In the genomic region with DNA sequence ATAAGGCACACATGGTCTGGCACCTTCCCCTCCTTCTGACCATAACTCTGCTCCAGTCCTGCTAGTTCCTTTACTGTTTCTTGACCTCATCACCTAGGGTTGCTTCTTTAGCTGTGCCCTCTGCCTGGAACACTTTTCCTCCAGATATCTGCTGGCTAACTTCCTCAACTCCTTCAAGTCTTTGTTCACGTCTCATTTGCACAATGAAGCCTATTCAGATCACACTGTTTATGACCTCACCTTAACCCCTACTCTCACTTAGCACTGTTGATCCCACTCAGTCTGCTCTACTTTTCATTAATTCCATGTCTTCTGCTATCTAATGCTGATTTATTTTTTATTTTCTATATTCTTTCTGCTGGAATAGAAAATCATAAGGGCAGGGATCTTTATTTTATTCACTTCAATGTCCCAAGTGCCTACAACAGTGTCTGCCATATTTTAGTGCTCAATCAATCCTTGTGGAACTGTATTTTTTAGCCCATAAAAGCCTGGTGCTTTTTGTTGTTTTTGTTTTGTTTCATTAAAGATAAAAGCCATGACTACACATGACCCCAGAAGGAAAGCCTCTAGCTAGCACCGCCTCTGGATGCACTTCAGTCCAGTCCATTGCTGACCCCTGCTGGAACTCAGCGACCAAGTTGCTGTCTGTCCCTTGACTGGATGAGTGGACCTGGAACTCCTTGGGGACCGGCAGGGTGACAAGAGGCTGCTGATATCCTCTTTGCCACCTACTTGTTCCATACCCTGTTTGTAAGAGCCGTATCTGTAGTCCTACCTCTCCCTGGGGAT, we compare ENCODE assay signal across 8 cellular contexts. TPM values are rescaled to one million over a fixed set of nuclear protein-coding genes. Genes with fewer than 3 reads are reported as not detected.
DNase-seq lines count a peak whose midpoint lies in the region; ATAC-seq lines count a peak whose summit lies in the region.

No MANE protein-coding gene starts in this region.

- H2BK120ac ChIP-seq in trophoblast cell (ENCODE audit: insufficient read depth, low read length, poor library complexity) = no peak overlapping the region

- peak; percentile 22 for DNase-seq in activated CD4-positive, alpha-beta T cell treated with anti-CD3 and anti-CD28 coated beads for 48 hours
- no peak for DNase-seq in activated CD4-positive, alpha-beta T cell treated with anti-CD3 and anti-CD28 coated beads, Interleukin-2, amount 50 U/mL, for 4 hours
- peak; percentile 77 for DNase-seq in NCI-H1092 treated with DMSO at 0.1 percent for 48 hours (lab: John Stamatoyannopoulos, UW)
- DNase-seq in activated CD4-positive, alpha-beta T cell treated with anti-CD3 and anti-CD28 coated beads, Interleukin-2, amount 50 U/mL, for 48 hours = peak; percentile 33 to 38
- peak; percentile 84 for DNase-seq in Right ventricle myocardium superior
- peak; percentile 81 to 90 for DNase-seq in trophoblast cell

- H2BK12ac ChIP-seq in trophoblast cell (ENCODE audit: low read length) = peak overlapping the region; percentile 94

- no peak overlapping the region for H4K8ac ChIP-seq in trophoblast cell (ENCODE audit: low read depth, low read length)

- H3K14ac ChIP-seq in trophoblast cell (ENCODE audit: low read length) = no peak overlapping the region

- H3K9ac ChIP-seq in trophoblast cell (ENCODE audit: low read length) = no peak overlapping the region

- H3K18ac ChIP-seq in trophoblast cell (ENCODE audit: low read length) = no peak overlapping the region

- H4K91ac ChIP-seq in trophoblast cell (ENCODE audit: low read depth, low read length) = no peak overlapping the region

- H3K27me3 ChIP-seq in trophoblast cell (ENCODE audit: insufficient read depth, low read length) = no peaks in the 10 kb centered on the region

- no peak overlapping the region for H3K4me2 ChIP-seq in trophoblast cell (ENCODE audit: low read length)

- H2AFZ ChIP-seq in trophoblast cell (ENCODE audit: insufficient read depth, low read length, poor library complexity) = peak overlapping the region; percentile 54

- H3K79me1 ChIP-seq in trophoblast cell (ENCODE audit: low read length) = no peaks in the 10 kb centered on the region

- H2BK5ac ChIP-seq in trophoblast cell (ENCODE audit: low read depth, low read length, poor library complexity) = no peak overlapping the region

- no peaks in the 10 kb centered on the region for H3K9me3 ChIP-seq in trophoblast cell (ENCODE audit: insufficient read depth, low read depth, low read length)

- no peak overlapping the region for H3K27ac ChIP-seq in trophoblast cell (ENCODE audit: low read depth, low read length)

- no peak overlapping the region for H3K23ac ChIP-seq in trophoblast cell (ENCODE audit: low read length)

- no peak overlapping the region for H3K4ac ChIP-seq in trophoblast cell (ENCODE audit: low read depth, low read length)

- no peaks in the 10 kb centered on the region for H3K36me3 ChIP-seq in trophoblast cell (ENCODE audit: control insufficient read depth in 1 of 2, insufficient read depth in 2 of 2, low read length in 2 of 2)

- no peaks in the 10 kb centered on the region for H3K4me1 ChIP-seq in trophoblast cell (ENCODE audit: control insufficient read depth in 1 of 2, insufficient read depth in 2 of 2, low read length in 2 of 2)

- H3K4me3 ChIP-seq in trophoblast cell (ENCODE audit: low read depth, low read length) = no peak overlapping the region

- no peak overlapping the region for H2AK5ac ChIP-seq in trophoblast cell (ENCODE audit: low read length)

- intact Hi-C loops in Right ventricle myocardium superior (cut with DNase I) = loop anchor here (5.0 kb wide), 1 partner anchor 479 kb away; no protein-coding TSS in a partner anchor

- no peaks in the 10 kb centered on the region for H3K79me2 ChIP-seq in trophoblast cell (ENCODE audit: control insufficient read depth, insufficient read depth, low read length, poor library complexity)

- peak; percentile 93 for ATAC-seq in Right ventricle myocardium superior (ENCODE audit: poor library complexity)
- ATAC-seq in GM21381 (IDR thresholded peaks at IDR 0.05; ENCODE audit: unreplicated experiment) = no peak
- no peak for ATAC-seq in esophagus mucosa

- H4K12ac ChIP-seq in trophoblast cell (ENCODE audit: low read depth, low read length) = no peak overlapping the region

- no CpG with 5 or more reads among the region's 5 CpGs for WGBS in trophoblast cell (ENCODE audit: extremely low coverage, insufficient coverage, insufficient read length)

RNA-seq across cellular contexts. Expression of a gene that starts 12.3 kb away (rescaled TPM):
- total RNA-seq in Right ventricle myocardium superior (not detected), esophagus mucosa (not detected)
- polyA plus RNA-seq in trophoblast cell (2013) = 0.05 and 0.08 TPM in 2 replicates

RNA-seq across cellular contexts. Expression of a gene that starts 35.3 kb away (rescaled TPM):
- not detected for total RNA-seq in Right ventricle myocardium superior
- not detected in 2 replicates for polyA plus RNA-seq in trophoblast cell (2013)
- not detected for total RNA-seq in esophagus mucosa

RNA-seq across cellular contexts. Expression of a gene that starts 53.1 kb away (rescaled TPM):
- total RNA-seq in Right ventricle myocardium superior (18.2 TPM), esophagus mucosa (22.1 TPM)
- polyA plus RNA-seq in trophoblast cell (2013) = 22.2 and 23.0 TPM in 2 replicates

Comparison
In these comparisons a context has a peak if more than half of its experiments do, and no peak if none do; other contexts are left out.
1. DNase-seq: peak in activated CD4-positive, alpha-beta T cell treated with anti-CD3 and anti-CD28 coated beads for 48 hours (single experiment), NCI-H1092 treated with DMSO at 0.1 percent for 48 hours (single experiment), activated CD4-positive, alpha-beta T cell treated with anti-CD3 and anti-CD28 coated beads, Interleukin-2, amount 50 U/mL, for 48 hours (2 of 2), Right ventricle myocardium superior (single experiment) and trophoblast cell (2 of 2); none in activated CD4-positive, alpha-beta T cell treated with anti-CD3 and anti-CD28 coated beads, Interleukin-2, amount 50 U/mL, for 4 hours (0 of 2).